In the genomic region with DNA sequence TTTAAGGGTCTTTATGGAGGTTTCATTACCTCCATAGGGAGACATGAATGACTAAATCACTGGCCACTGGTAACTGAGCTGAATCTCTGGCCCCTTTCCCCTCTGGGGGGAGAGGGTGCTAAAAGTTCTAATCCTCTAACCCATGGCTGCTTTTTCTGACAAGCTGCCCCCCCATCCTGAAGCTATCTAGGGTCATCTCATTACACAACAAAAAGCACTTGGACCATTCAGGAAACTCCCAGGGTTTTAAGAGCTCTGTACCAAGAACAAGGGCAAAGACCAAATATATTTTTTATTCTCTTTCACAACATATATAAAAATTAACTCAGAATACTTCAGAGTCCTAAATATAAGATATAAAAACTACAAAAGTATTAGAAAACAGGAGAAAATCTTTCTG, we compare ENCODE assay signal across 30 cellular contexts.
"Had no signal": no experiment of that assay in that cellular context is flagged by ENCODE, and none has a peak within 500 bp of the region (broad histone marks: within the 10 kb centered on the region; RNA-seq: fewer than 3 reads in every experiment).

No MANE protein-coding gene starts in this region.

- H3K36me3 ChIP-seq: brain microvascular endothelial cell, prostate gland had no signal

- ATAC-seq: left ventricle myocardium superior, sciatic nerve had no signal

- H3K27ac ChIP-seq: brain microvascular endothelial cell, esophagus muscularis mucosa, neutrophil, skin epidermis, suprapubic skin, tibial nerve had no signal

- H3K9me3 Mint-ChIP-seq: activated T-helper 17 cell treated with anti-CD3 and anti-CD28 coated beads, Interleukin-2, amount 50 U/mL, for 72 hours had no signal

- FAIRE-seq: astrocyte had no signal

- H3K27ac Mint-ChIP-seq: naive B cell had no signal

- H3K4me1 ChIP-seq: esophagus muscularis mucosa, prostate gland had no signal

- H3K4me3 Mint-ChIP-seq: activated T-cell treated with anti-CD3 and anti-CD28 coated beads, Interleukin-2, amount 50 U/mL, for 24 hours; naive B cell; nephron progenitor cell; T-helper 1 cell treated with Interleukin-12 subunit alpha and Interleukin-12 subunit beta and Interleukin-4 antibody, amounts not matched to agents 30 μg/mL and 1 μg/mL, for 36 hours had no signal

- H3K27me3 Mint-ChIP-seq: activated T-cell treated with anti-CD3 and anti-CD28 coated beads, Interleukin-2, amount 50 U/mL, for 24 hours; activated T-helper 17 cell treated with anti-CD3 and anti-CD28 coated beads, Interleukin-2, amount 50 U/mL, for 72 hours; naive B cell had no signal

- H3K4me3 ChIP-seq: esophagus muscularis mucosa, prostate gland, skin epidermis, suprapubic skin, tibial nerve had no signal

- H3K9me3 ChIP-seq: esophagus muscularis mucosa, neutrophil, prostate gland, suprapubic skin, tibial nerve had no signal

- H3K27me3 ChIP-seq: brain microvascular endothelial cell, esophagus muscularis mucosa, neutrophil, suprapubic skin, tibial nerve had no signal

- DNase-seq: activated CD4-positive, alpha-beta T cell treated with anti-CD3 and anti-CD28 coated beads for 4 hours; activated CD4-positive, alpha-beta T cell treated with anti-CD3 and anti-CD28 coated beads, Interleukin-2, amount 50 U/mL, for 4 hours; activated CD4-positive, CD25-positive, alpha-beta regulatory T cell; activated CD8-positive, alpha-beta memory T cell treated with anti-CD3 and anti-CD28 coated beads, Interleukin-2, amount 50 U/mL, for 4 hours; activated gamma-delta T cell treated with Interleukin-2 at 50 U/mL for 16 hours; activated naive CD4-positive, alpha-beta T cell treated with anti-CD3 and anti-CD28 coated beads, Interleukin-2, amount 50 U/mL, for 16 hours; activated T-cell treated with anti-CD3 and anti-CD28 coated beads, Interleukin-2, amount 50 U/mL, for 24 hours; amniotic stem cell; brain microvascular endothelial cell; cortex of kidney; foreskin melanocyte; islet precursor cell; left ventricle myocardium superior; naive B cell; nephron progenitor cell; retina; stimulated activated CD4-positive, alpha-beta T cell treated with anti-CD3 and anti-CD28 coated beads, Interleukin-12 subunit alpha, Interleukin-12 subunit beta, amount 100 ng/mL, for 4 hours; stimulated activated CD4-positive, alpha-beta T cell treated with anti-CD3 and anti-CD28 coated beads, Interleukin-4, amount 100 ng/mL, for 1 hour; stimulated activated naive CD4-positive, alpha-beta T cell; SW 1271 had no signal
